ENCODE assay signal across 8 cellular contexts in the genomic region with DNA sequence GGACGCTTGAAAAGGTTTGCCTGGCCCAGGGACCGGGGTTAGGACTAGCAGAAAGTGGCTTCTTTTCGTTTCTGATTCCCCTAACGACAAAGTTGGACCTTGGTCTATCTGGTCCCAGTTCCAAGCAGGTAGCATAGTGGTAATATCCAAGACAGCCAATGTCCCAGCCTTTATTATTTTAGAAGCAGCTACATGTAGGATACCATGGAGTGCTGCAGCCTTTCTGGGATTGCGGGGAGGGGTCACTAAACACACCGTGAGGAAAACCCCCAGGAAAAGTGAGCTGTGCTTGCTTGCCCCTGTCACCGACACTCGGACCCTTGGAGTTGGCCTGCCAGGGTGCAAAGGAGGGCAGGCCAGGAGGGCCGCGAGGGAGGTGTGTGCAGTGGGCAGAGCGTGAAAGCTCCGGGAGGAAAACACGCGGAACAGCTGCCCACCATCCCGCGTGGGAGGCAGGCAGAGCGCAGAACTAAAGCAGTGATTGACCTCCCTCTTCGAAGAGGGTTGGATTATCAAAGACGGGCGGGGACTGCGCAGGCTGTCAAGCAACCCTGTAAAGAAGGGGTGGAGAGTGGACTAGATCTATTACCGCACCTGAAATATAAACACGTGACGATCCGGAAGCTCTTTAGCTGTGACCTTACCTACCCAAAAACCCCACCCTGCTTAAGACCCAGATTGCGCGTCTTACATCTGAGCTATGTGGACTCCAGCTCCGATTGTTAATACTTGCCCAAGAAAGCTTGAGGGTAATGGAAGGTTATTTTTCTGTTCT. TPM values are rescaled to one million over a fixed set of nuclear protein-coding genes. Genes with fewer than 3 reads are reported as not detected.
A peak's percentile ranks its signal among the peaks of the same experiment; 100 is the strongest.
DNase-seq lines count a peak whose midpoint lies in the region; ATAC-seq and TF ChIP-seq lines count a peak whose summit lies in the region.

No MANE protein-coding gene starts in this region.

- peak overlapping the region; percentile 90 for H3K4me3 Mint-ChIP-seq in activated T-helper 17 cell treated with anti-CD3 and anti-CD28 coated beads, Interleukin-2, amount 50 U/mL, for 72 hours

- H3K9me3 ChIP-seq in BE2C, result no peaks in the 10 kb centered on the region
- no peaks in the 10 kb centered on the region for H3K9me3 ChIP-seq in neuron (ENCODE audit: low read length)

- no peaks in the 10 kb centered on the region for H3K36me3 Mint-ChIP-seq in activated T-helper 17 cell treated with anti-CD3 and anti-CD28 coated beads, Interleukin-2, amount 50 U/mL, for 72 hours (ENCODE audit: low read depth)

- TF ChIP-seq CTCF in BE2C (IDR thresholded peaks at IDR 0.05; ENCODE audit: low read depth, low read length) (no peak), fibroblast of villous mesenchyme (IDR thresholded peaks at IDR 0.05; ENCODE audit: insufficient read depth, low read depth, low read length) (no peak)

- ATAC-seq in GM18909 (IDR thresholded peaks at IDR 0.05; ENCODE audit: poor library complexity, unreplicated experiment) (peak; percentile 50), HG03135 (IDR thresholded peaks at IDR 0.05; ENCODE audit: unreplicated experiment) (peak; percentile 46)
- ATAC-seq in activated T-helper 17 cell treated with anti-CD3 and anti-CD28 coated beads, Interleukin-2, amount 50 U/mL, for 72 hours (replicated peaks), result peak; percentile 59

- H3K9me3 Mint-ChIP-seq in activated T-helper 17 cell treated with anti-CD3 and anti-CD28 coated beads, Interleukin-2, amount 50 U/mL, for 72 hours, result peaks cover 5% of the 10 kb centered on the region

- H3K4me3 ChIP-seq in BE2C (ENCODE audit: low read depth, low read length) (peak overlapping the region; percentile 92), fibroblast of villous mesenchyme (ENCODE audit: low read depth, low read length) (peak overlapping the region; percentile 90), neuron (ENCODE audit: low read length) (peak overlapping the region; percentile 83)

- H2AFZ ChIP-seq in neuron (ENCODE audit: low read depth, low read length), result peak overlapping the region; percentile 86

- H3K27ac Mint-ChIP-seq in activated T-helper 17 cell treated with anti-CD3 and anti-CD28 coated beads, Interleukin-2, amount 50 U/mL, for 72 hours, result peak overlapping the region; percentile 77

- no peaks in the 10 kb centered on the region for H3K36me3 ChIP-seq in BE2C
- no peaks in the 10 kb centered on the region for H3K36me3 ChIP-seq in neuron (ENCODE audit: insufficient read depth, low read length)

- DNase-seq in BE2C, result peak; percentile 28
- peak; percentile 18 for DNase-seq in NOMO-1 treated with DMSO at 0.1 percent for 48 hours (lab: John Stamatoyannopoulos, UW; ENCODE audit: unreplicated experiment)
- peak; percentile 32 for DNase-seq in fibroblast of villous mesenchyme (ENCODE audit: low read depth)
- no peak for DNase-seq in SKM-1 (lab: John Stamatoyannopoulos, UW; ENCODE audit: unreplicated experiment)

- H3K27me3 ChIP-seq in BE2C (no peaks in the 10 kb centered on the region), neuron (ENCODE audit: insufficient read depth, low read length) (no peaks in the 10 kb centered on the region)

- H3K4me1 Mint-ChIP-seq in activated T-helper 17 cell treated with anti-CD3 and anti-CD28 coated beads, Interleukin-2, amount 50 U/mL, for 72 hours, result peaks cover 27% of the 10 kb centered on the region

- H3K27me3 Mint-ChIP-seq in activated T-helper 17 cell treated with anti-CD3 and anti-CD28 coated beads, Interleukin-2, amount 50 U/mL, for 72 hours, result no peaks in the 10 kb centered on the region

- H3K4me1 ChIP-seq in BE2C (peaks cover 9% of the 10 kb centered on the region), neuron (ENCODE audit: insufficient read depth, low read length) (peaks cover 23% of the 10 kb centered on the region)

RNA-seq across cellular contexts. Expression of a gene that starts 0.6 kb away (rescaled TPM):
- polyA plus RNA-seq in BE2C (2012; ENCODE audit: insufficient read depth, insufficient read length, low read depth), result 15.3 TPM
- 10 to 100 TPM in 1 of 2 donors, 1 to 10 TPM in 1; 8.9 to 11.3 TPM for total RNA-seq in activated T-helper 17 cell treated with anti-CD3 and anti-CD28 coated beads, Interleukin-2, amount 50 U/mL, for 72 hours
- 78.0 and 97.2 TPM in 2 replicates for total RNA-seq in fibroblast of villous mesenchyme
